Comparison of ENCODE assay signal across 32 cellular contexts in the genomic region with DNA sequence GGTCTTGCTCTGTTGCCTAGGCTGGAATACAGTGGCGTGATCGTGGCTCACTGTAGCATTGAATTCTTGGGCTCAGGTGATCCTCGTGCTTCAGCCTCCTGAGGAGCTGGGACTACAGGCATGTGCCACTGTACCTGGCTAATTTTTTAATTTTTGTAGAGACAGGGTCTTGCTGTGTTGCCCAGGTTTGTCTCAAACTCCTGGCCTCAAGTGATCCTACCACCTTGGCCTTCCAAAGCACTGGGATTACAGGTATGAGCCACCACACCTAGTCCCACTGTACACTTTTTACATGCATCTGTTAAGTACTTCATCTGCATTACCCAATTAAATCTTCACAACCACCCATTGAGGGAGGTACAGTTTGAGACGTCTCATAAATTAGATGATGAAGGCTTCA.
"Had no signal": no experiment of that assay in that cellular context is flagged by ENCODE, and none has a peak within 500 bp of the region (broad histone marks: within the 10 kb centered on the region; RNA-seq: fewer than 3 reads in every experiment).

No MANE protein-coding gene starts in this region.

- DNase-seq: activated CD4-positive, alpha-beta T cell treated with anti-CD3 and anti-CD28 coated beads for 36 hours; activated CD4-positive, alpha-beta T cell treated with anti-CD3 and anti-CD28 coated beads, Interleukin-2, amount 10 ng/mL, durations not matched to agents 7 days and 5 days; activated CD4-positive, alpha-beta T cell treated with anti-CD3 and anti-CD28 coated beads, Interleukin-2, amount 50 U/mL, for 48 hours; activated CD8-positive, alpha-beta memory T cell treated with anti-CD3 and anti-CD28 coated beads, Interleukin-2, amount 50 U/mL, for 4 hours; activated effector memory CD4-positive, alpha-beta T cell treated with anti-CD3 and anti-CD28 coated beads, Interleukin-2, amount 50 U/mL, for 16 hours; activated naive CD4-positive, alpha-beta T cell treated with Interleukin-2 at 50 U/mL for 16 hours; activated T-cell treated with anti-CD3 and anti-CD28 coated beads for 4 hours; activated T-cell treated with anti-CD3 and anti-CD28 coated beads, Interleukin-2, amount 50 U/mL, for 48 hours; amniotic stem cell; aorta; IMR-90; NCI-H1105 treated with DMSO at 0.1 percent for 48 hours; NCI-H1436; NCI-H1694; NCI-H1930; NCI-H2081 treated with DMSO at 0.1 percent for 48 hours; NCI-H226; NCI-H446 treated with DMSO at 0.1 percent for 48 hours; NCI-H524 treated with DMSO at 0.1 percent for 48 hours; NK-92 treated with Interleukin-12 subunit alpha and Interleukin-12 subunit beta, amount 100 ng/mL, for 24 hours; PC-3; Peyer's patch; RPMI8226; SHP77 treated with DMSO at 0.1 percent for 48 hours; SK-N-SH; T1000 had no signal

- H3K4me3 ChIP-seq: cardiac muscle cell, K562, Peyer's patch, SJSA1 had no signal

- H3K36me3 ChIP-seq: cardiac muscle cell, Peyer's patch had no signal

- H3K27ac Mint-ChIP-seq: activated CD4-positive, alpha-beta T cell treated with anti-CD3 and anti-CD28 coated beads, Interleukin-2, amount 10 ng/mL, durations not matched to agents 7 days and 5 days had no signal

- H3K9me3 Mint-ChIP-seq: activated CD4-positive, alpha-beta T cell treated with anti-CD3 and anti-CD28 coated beads, Interleukin-2, amount 10 ng/mL, durations not matched to agents 7 days and 5 days; activated naive CD4-positive, alpha-beta T cell treated with anti-CD3 and anti-CD28 coated beads, Interleukin-2, amount 50 U/mL, for 24 hours; central memory CD8-positive, alpha-beta T cell had no signal

- H3K4me2 ChIP-seq: SK-N-SH had no signal

- H3K4me3 Mint-ChIP-seq: activated CD4-positive, alpha-beta T cell treated with anti-CD3 and anti-CD28 coated beads for 36 hours; activated CD4-positive, alpha-beta T cell treated with anti-CD3 and anti-CD28 coated beads, Interleukin-2, amount 10 ng/mL, durations not matched to agents 7 days and 5 days; activated naive CD4-positive, alpha-beta T cell treated with anti-CD3 and anti-CD28 coated beads, Interleukin-2, amount 50 U/mL, for 24 hours; central memory CD8-positive, alpha-beta T cell had no signal

- ATAC-seq: activated CD4-positive, alpha-beta T cell treated with anti-CD3 and anti-CD28 coated beads for 36 hours; activated CD4-positive, CD25-positive, alpha-beta regulatory T cell treated with anti-CD3 and anti-CD28 coated beads, Interleukin-2, amount 50 U/mL, for 24 hours; K562; PC-3 had no signal

- H3K27me3 ChIP-seq: cardiac muscle cell, Peyer's patch, SJSA1 had no signal

- H3K27me3 Mint-ChIP-seq: activated CD4-positive, alpha-beta T cell treated with anti-CD3 and anti-CD28 coated beads for 36 hours; activated CD4-positive, alpha-beta T cell treated with anti-CD3 and anti-CD28 coated beads, Interleukin-2, amount 10 ng/mL, durations not matched to agents 7 days and 5 days; activated naive CD4-positive, alpha-beta T cell treated with anti-CD3 and anti-CD28 coated beads, Interleukin-2, amount 50 U/mL, for 24 hours; central memory CD8-positive, alpha-beta T cell had no signal

- H3K27ac ChIP-seq: cardiac muscle cell, Peyer's patch, SJSA1 had no signal

- H3K9me3 ChIP-seq: Peyer's patch, SJSA1, SK-N-SH had no signal

- H3K9ac ChIP-seq: SK-N-SH had no signal
